Comparison of ENCODE assay signal across 14 cellular contexts in the genomic region with DNA sequence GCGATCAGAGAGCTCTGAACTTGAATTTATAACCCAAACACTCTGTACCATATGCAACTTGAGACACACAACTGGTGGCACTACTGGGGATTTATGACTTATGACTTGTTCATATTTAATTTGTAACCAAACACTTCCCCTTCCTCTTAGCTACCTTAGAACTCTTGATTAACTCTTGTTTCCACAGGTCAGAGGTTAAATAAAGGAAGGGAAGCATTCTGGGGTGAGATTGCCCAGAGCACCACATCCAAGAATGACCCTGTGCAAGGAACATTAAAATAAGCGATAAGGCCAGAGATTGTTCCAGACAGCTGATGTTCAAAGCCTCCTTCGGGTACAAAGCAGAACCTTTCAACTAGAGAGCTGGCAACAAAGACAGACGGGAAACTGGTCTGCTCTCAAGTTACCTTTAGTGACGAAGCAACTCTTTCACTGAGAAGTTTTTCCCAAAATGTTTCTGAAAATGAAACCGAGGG.
DNase-seq lines count a peak whose midpoint lies in the region; ATAC-seq and TF ChIP-seq lines count a peak whose summit lies in the region.
"Had no signal": no experiment of that assay in that cellular context is flagged by ENCODE, and none has a peak within 500 bp of the region (broad histone marks: within the 10 kb centered on the region; RNA-seq: fewer than 3 reads in every experiment).

No MANE protein-coding gene starts in this region.

- peaks cover 3% of the 10 kb centered on the region for H3K4me1 ChIP-seq in parathyroid adenoma

- H3K4me3 Mint-ChIP-seq in activated naive CD8-positive, alpha-beta T cell treated with anti-CD3 and anti-CD28 coated beads, Interleukin-2, amount 50 U/mL, for 24 hours = no peak overlapping the region
- no peak overlapping the region for H3K4me3 Mint-ChIP-seq in T-helper 17 cell
- H3K4me3 Mint-ChIP-seq: activated naive CD4-positive, alpha-beta T cell treated with anti-CD3 and anti-CD28 coated beads, Interleukin-2, amount 50 U/mL, for 24 hours had no signal

- no peaks in the 10 kb centered on the region for H3K27me3 Mint-ChIP-seq in activated naive CD8-positive, alpha-beta T cell treated with anti-CD3 and anti-CD28 coated beads, Interleukin-2, amount 50 U/mL, for 24 hours
- H3K27me3 Mint-ChIP-seq in T-helper 17 cell = no peaks in the 10 kb centered on the region
- H3K27me3 Mint-ChIP-seq: activated naive CD4-positive, alpha-beta T cell treated with anti-CD3 and anti-CD28 coated beads, Interleukin-2, amount 50 U/mL, for 24 hours had no signal

- peak overlapping the region; percentile 60 for H3K27ac Mint-ChIP-seq in activated naive CD8-positive, alpha-beta T cell treated with anti-CD3 and anti-CD28 coated beads, Interleukin-2, amount 50 U/mL, for 24 hours
- H3K27ac Mint-ChIP-seq in T-helper 17 cell = no peak overlapping the region
- H3K27ac Mint-ChIP-seq: activated naive CD4-positive, alpha-beta T cell treated with anti-CD3 and anti-CD28 coated beads, Interleukin-2, amount 50 U/mL, for 24 hours had no signal

- H3K9me3 ChIP-seq in parathyroid adenoma (ENCODE audit: control insufficient read depth, low read length) (no peaks in the 10 kb centered on the region), T-helper 17 cell (ENCODE audit: control insufficient read depth, low read length, poor library complexity, severe bottlenecking) (no peaks in the 10 kb centered on the region)
- H3K9me3 ChIP-seq: sigmoid colon had no signal

- H3K36me3 Mint-ChIP-seq in activated naive CD8-positive, alpha-beta T cell treated with anti-CD3 and anti-CD28 coated beads, Interleukin-2, amount 50 U/mL, for 24 hours (ENCODE audit: low read depth) = peaks cover 11% of the 10 kb centered on the region
- H3K36me3 Mint-ChIP-seq in T-helper 17 cell (ENCODE audit: low read depth) = peaks cover 5% of the 10 kb centered on the region

- H3K4me3 ChIP-seq in parathyroid adenoma (ENCODE audit: low read depth, low read length) = no peak overlapping the region
- H3K4me3 ChIP-seq: sigmoid colon, SK-N-MC had no signal

- no peak overlapping the region for H2AFZ ChIP-seq in parathyroid adenoma

- H3K36me3 ChIP-seq in parathyroid adenoma (ENCODE audit: control insufficient read depth, insufficient read depth, low read length) = no peaks in the 10 kb centered on the region
- H3K36me3 ChIP-seq: sigmoid colon had no signal

- no peak overlapping the region for H3K27ac ChIP-seq in parathyroid adenoma
- H3K27ac ChIP-seq: sigmoid colon, SK-N-MC had no signal

- H3K9me3 Mint-ChIP-seq in activated naive CD8-positive, alpha-beta T cell treated with anti-CD3 and anti-CD28 coated beads, Interleukin-2, amount 50 U/mL, for 24 hours = no peaks in the 10 kb centered on the region
- H3K9me3 Mint-ChIP-seq: activated naive CD4-positive, alpha-beta T cell treated with anti-CD3 and anti-CD28 coated beads, Interleukin-2, amount 50 U/mL, for 24 hours had no signal

- peak; percentile 58 for DNase-seq in NCI-H1092 treated with DMSO at 0.1 percent for 48 hours (lab: John Stamatoyannopoulos, UW)
- no peak for DNase-seq in NCI-H1092 (lab: John Stamatoyannopoulos, UW)
- DNase-seq in NCI-H128 (lab: John Stamatoyannopoulos, UW; ENCODE audit: unreplicated experiment) = peak; percentile 16
- no peak for DNase-seq in activated naive CD8-positive, alpha-beta T cell treated with anti-CD3 and anti-CD28 coated beads, Interleukin-2, amount 50 U/mL, for 24 hours
- DNase-seq in T-helper 2 cell = no peak
- no peak for DNase-seq in T-helper 17 cell
- DNase-seq: activated CD4-positive, alpha-beta T cell treated with anti-CD3 and anti-CD28 coated beads, Interleukin-2, amount 50 U/mL, for 1 hour; DMS 273 treated with DMSO at 0.1 percent for 48 hours; NCI-H2227 treated with DMSO at 0.1 percent for 48 hours; sigmoid colon had no signal

- no peaks in the 10 kb centered on the region for H3K27me3 ChIP-seq in parathyroid adenoma (ENCODE audit: control insufficient read depth, insufficient read depth, low read length)
- H3K27me3 ChIP-seq: sigmoid colon had no signal

- H3K9ac ChIP-seq in parathyroid adenoma = no peak overlapping the region

- H3K4me2 ChIP-seq in parathyroid adenoma (ENCODE audit: low read length) = peak overlapping the region; percentile 43

- TF ChIP-seq CTCF in parathyroid adenoma (IDR thresholded peaks at IDR 0.05) = no peak

- no peaks in the 10 kb centered on the region for H3K79me2 ChIP-seq in parathyroid adenoma

- H3K4me1 Mint-ChIP-seq in activated naive CD8-positive, alpha-beta T cell treated with anti-CD3 and anti-CD28 coated beads, Interleukin-2, amount 50 U/mL, for 24 hours = peaks cover 55% of the 10 kb centered on the region
- H3K4me1 Mint-ChIP-seq in T-helper 17 cell = peaks cover 15% of the 10 kb centered on the region

- no peak for ATAC-seq in activated naive CD8-positive, alpha-beta T cell treated with anti-CD3 and anti-CD28 coated beads, Interleukin-2, amount 50 U/mL, for 24 hours
- no peak for ATAC-seq in GM21528 (IDR thresholded peaks at IDR 0.05; ENCODE audit: low FRiP score, unreplicated experiment)
- ATAC-seq in T-helper 17 cell = no peak

Comparison
In these comparisons a context has a peak if more than half of its experiments do, and no peak if none do; other contexts are left out.
1. DNase-seq: peak in NCI-H1092 treated with DMSO at 0.1 percent for 48 hours (single experiment) and NCI-H128 (single experiment); none in NCI-H1092 (single experiment), activated naive CD8-positive, alpha-beta T cell treated with anti-CD3 and anti-CD28 coated beads, Interleukin-2, amount 50 U/mL, for 24 hours (single experiment), T-helper 2 cell (0 of 5) and T-helper 17 cell (0 of 3).